20 cellular contexts compared by ENCODE assay signal in the genomic region with DNA sequence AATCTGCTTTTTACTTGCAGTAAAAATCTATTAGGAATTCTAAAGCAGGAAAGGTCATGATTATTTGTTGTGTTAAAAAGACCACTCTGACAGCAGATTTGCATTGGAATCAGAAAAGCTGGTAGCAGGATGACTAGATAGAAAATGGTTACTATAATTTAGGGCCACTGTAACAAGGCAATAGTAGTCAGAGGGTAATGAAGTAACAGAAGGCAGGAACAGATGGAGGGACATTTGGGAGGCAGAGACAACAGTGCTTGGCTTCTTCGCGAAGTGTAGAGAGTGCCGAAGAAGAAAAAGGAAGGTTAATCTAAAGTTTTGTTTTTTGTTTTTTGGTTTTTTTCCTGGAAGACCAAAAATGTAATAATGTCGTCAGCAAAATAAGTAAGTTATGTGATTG.
"Had no signal": no experiment of that assay in that cellular context is flagged by ENCODE, and none has a peak within 500 bp of the region (broad histone marks: within the 10 kb centered on the region; RNA-seq: fewer than 3 reads in every experiment).

No MANE protein-coding gene starts in this region.

- H3K9me3 Mint-ChIP-seq: activated CD8-positive, alpha-beta T cell treated with anti-CD3 and anti-CD28 coated beads for 36 hours; dendritic cell treated with granulocyte-macrophage colony-stimulating factor and Interleukin-4, amounts not matched to agents 40 ng/mL and 50 ng/mL, for 4 days had no signal

- ATAC-seq: activated CD8-positive, alpha-beta T cell treated with anti-CD3 and anti-CD28 coated beads for 36 hours; activated T-cell treated with anti-CD3 and anti-CD28 coated beads, Interleukin-2, amount 50 U/mL, for 4 hours; effector memory CD8-positive, alpha-beta T cell; foreskin keratinocyte; lower lobe of right lung; natural killer cell; sciatic nerve; stimulated activated naive B cell treated with anti-CD40 and anti-IgM and Interleukin-4, amounts not matched to agents 10 μg/mL and 1 μg/mL and 100 μg/mL, for 72 hours; T-cell had no signal

- H3K27ac ChIP-seq: epithelial cell of prostate, foreskin keratinocyte, lower lobe of right lung, thyroid gland had no signal

- H3K27ac Mint-ChIP-seq: activated B cell treated with CpG ODN at 0.5 μM for 24 hours; activated CD8-positive, alpha-beta T cell treated with anti-CD3 and anti-CD28 coated beads for 36 hours; dendritic cell treated with granulocyte-macrophage colony-stimulating factor and Interleukin-4, amounts not matched to agents 40 ng/mL and 50 ng/mL, for 4 days; effector memory CD8-positive, alpha-beta T cell; natural killer cell; stimulated activated naive B cell treated with anti-CD40 and anti-IgM and Interleukin-4, amounts not matched to agents 10 μg/mL and 1 μg/mL and 100 μg/mL, for 72 hours; T-cell had no signal

- H3K4me1 ChIP-seq: foreskin keratinocyte had no signal

- DNase-seq: activated B cell treated with CpG ODN at 0.5 μM for 24 hours; activated CD4-positive, alpha-beta T cell treated with anti-CD3 and anti-CD28 coated beads for 4 hours; activated CD8-positive, alpha-beta memory T cell treated with anti-CD3 and anti-CD28 coated beads, Interleukin-2, amount 50 U/mL, for 4 hours; activated CD8-positive, alpha-beta T cell treated with anti-CD3 and anti-CD28 coated beads for 36 hours; activated naive CD4-positive, alpha-beta T cell treated with anti-CD3 and anti-CD28 coated beads, Interleukin-2, amount 50 U/mL, for 16 hours; activated T-cell treated with anti-CD3 and anti-CD28 coated beads, Interleukin-2, amount 50 U/mL, for 4 hours; aorta; effector memory CD8-positive, alpha-beta T cell; foreskin keratinocyte; hippocampal formation; islet precursor cell; lower lobe of right lung; natural killer cell; stimulated activated naive B cell treated with anti-CD40 and anti-IgM and Interleukin-4, amounts not matched to agents 10 μg/mL and 1 μg/mL and 100 μg/mL, for 72 hours; T-cell; thyroid gland had no signal

- H3K4me1 Mint-ChIP-seq: activated B cell treated with CpG ODN at 0.5 μM for 24 hours; central memory CD8-positive, alpha-beta T cell; natural killer cell; stimulated activated naive B cell treated with anti-CD40 and anti-IgM and Interleukin-4, amounts not matched to agents 10 μg/mL and 1 μg/mL and 100 μg/mL, for 72 hours; T-cell had no signal

- H3K36me3 Mint-ChIP-seq: natural killer cell; stimulated activated naive B cell treated with anti-CD40 and anti-IgM and Interleukin-4, amounts not matched to agents 10 μg/mL and 1 μg/mL and 100 μg/mL, for 72 hours; T-cell had no signal

- H3K36me3 ChIP-seq: lower lobe of right lung, thyroid gland had no signal

- H3K27me3 ChIP-seq: foreskin keratinocyte, thyroid gland had no signal

- H3K27me3 Mint-ChIP-seq: activated B cell treated with CpG ODN at 0.5 μM for 24 hours; activated CD8-positive, alpha-beta T cell treated with anti-CD3 and anti-CD28 coated beads for 36 hours; central memory CD8-positive, alpha-beta T cell; dendritic cell treated with granulocyte-macrophage colony-stimulating factor and Interleukin-4, amounts not matched to agents 40 ng/mL and 50 ng/mL, for 4 days; effector memory CD8-positive, alpha-beta T cell; stimulated activated naive B cell treated with anti-CD40 and anti-IgM and Interleukin-4, amounts not matched to agents 10 μg/mL and 1 μg/mL and 100 μg/mL, for 72 hours; T-cell had no signal

- H3K9me3 ChIP-seq: lower lobe of right lung, thyroid gland had no signal

- H3K4me3 ChIP-seq: lower lobe of right lung, thyroid gland had no signal

- H3K4me3 Mint-ChIP-seq: activated B cell treated with CpG ODN at 0.5 μM for 24 hours; activated CD8-positive, alpha-beta T cell treated with anti-CD3 and anti-CD28 coated beads for 36 hours; activated T-cell treated with anti-CD3 and anti-CD28 coated beads, Interleukin-2, amount 50 U/mL, for 4 hours; central memory CD8-positive, alpha-beta T cell; dendritic cell treated with granulocyte-macrophage colony-stimulating factor and Interleukin-4, amounts not matched to agents 40 ng/mL and 50 ng/mL, for 4 days; effector memory CD8-positive, alpha-beta T cell; natural killer cell; stimulated activated naive B cell treated with anti-CD40 and anti-IgM and Interleukin-4, amounts not matched to agents 10 μg/mL and 1 μg/mL and 100 μg/mL, for 72 hours; T-cell had no signal
